In the genomic region with DNA sequence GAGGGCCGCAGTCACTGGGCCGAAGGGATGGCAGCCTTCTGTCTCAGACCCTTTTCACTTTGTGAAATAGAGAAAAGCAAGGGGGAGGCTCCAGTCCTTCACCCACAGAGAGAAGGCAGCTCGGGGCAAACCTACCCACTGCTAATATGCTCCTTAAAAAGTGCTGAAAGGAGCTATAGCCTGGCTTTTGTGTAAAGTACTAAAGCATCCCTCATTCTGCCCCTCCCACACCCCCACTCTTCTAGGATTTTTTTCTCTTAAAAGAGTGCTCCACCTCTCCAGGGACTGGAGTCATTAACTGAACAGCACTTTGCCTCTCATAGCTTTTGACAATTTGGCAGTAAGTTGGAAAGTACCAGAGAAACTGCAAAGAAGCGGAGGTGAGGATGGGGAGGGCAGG, we compare ENCODE assay signal across 19 cellular contexts.
"Had no signal": no experiment of that assay in that cellular context is flagged by ENCODE, and none has a peak within 500 bp of the region (broad histone marks: within the 10 kb centered on the region; RNA-seq: fewer than 3 reads in every experiment).

No MANE protein-coding gene starts in this region.

- ATAC-seq: activated CD8-positive, alpha-beta T cell treated with anti-CD3 and anti-CD28 coated beads, Interleukin-2, amount 10 ng/mL, durations not matched to agents 7 days and 5 days; foreskin keratinocyte; psoas muscle; right lobe of liver had no signal

- H3K36me3 ChIP-seq: right lobe of liver, spleen had no signal

- H3K9me3 ChIP-seq: psoas muscle, right lobe of liver, spleen, testis had no signal

- H3K4me3 ChIP-seq: psoas muscle, right lobe of liver, spleen, testis had no signal

- H3K27ac ChIP-seq: foreskin keratinocyte, psoas muscle, right lobe of liver, spleen, testis had no signal

- H3K27me3 ChIP-seq: foreskin keratinocyte, right lobe of liver, spleen, testis had no signal

- FAIRE-seq: TTC549, urothelium cell line had no signal

- DNase-seq: activated B cell treated with CpG ODN at 0.5 μM for 24 hours; activated CD4-positive, alpha-beta T cell treated with anti-CD3 and anti-CD28 coated beads for 48 hours; activated CD8-positive, alpha-beta memory T cell treated with anti-CD3 and anti-CD28 coated beads, Interleukin-2, amount 50 U/mL, for 4 hours; activated CD8-positive, alpha-beta T cell treated with anti-CD3 and anti-CD28 coated beads, Interleukin-2, amount 10 ng/mL, durations not matched to agents 7 days and 5 days; activated gamma-delta T cell; activated T-cell treated with anti-CD3 and anti-CD28 coated beads, Interleukin-2, amount 50 U/mL, for 48 hours; amniotic stem cell; cortex of kidney; effector CD8-positive, alpha-beta T cell; glutamatergic neuron; hypothalamus; mesendoderm; psoas muscle; right lobe of liver; spleen had no signal
